24 cellular contexts compared by ENCODE assay signal in genomic region chr21:37248298-37248697, GRCh38.
"Had no signal": no experiment of that assay in that cellular context is flagged by ENCODE, and none has a peak within 500 bp of the region (broad histone marks: within the 10 kb centered on the region; RNA-seq: fewer than 3 reads in every experiment).

No MANE protein-coding gene starts in this region.

- FAIRE-seq: endothelial cell of umbilical vein, frontal cortex, keratinocyte had no signal

- H3K4me2 ChIP-seq: hepatocyte had no signal

- ATAC-seq: foreskin keratinocyte; gastroesophageal sphincter; heart left ventricle; left cardiac atrium; left lung; left ventricle myocardium superior; lower lobe of right lung; mucosa of descending colon; naive thymus-derived CD8-positive, alpha-beta T cell had no signal

- H3K36me3 Mint-ChIP-seq: immature natural killer cell had no signal

- H3K9me3 ChIP-seq: esophagus muscularis mucosa, gastroesophageal sphincter, heart left ventricle, left lung, lower lobe of right lung, mucosa of descending colon had no signal

- H3K9me3 Mint-ChIP-seq: immature natural killer cell; naive B cell; naive thymus-derived CD8-positive, alpha-beta T cell had no signal

- DNase-seq: dermis blood vessel endothelial cell; dorsolateral prefrontal cortex; effector CD4-positive, alpha-beta T cell; effector memory CD4-positive, alpha-beta T cell; foreskin keratinocyte; heart left ventricle; hypothalamus; immature natural killer cell; left cardiac atrium; left lung; left ventricle myocardium superior; lower lobe of right lung; mesenchymal stem cell; mucosa of descending colon; naive B cell; naive thymus-derived CD8-positive, alpha-beta T cell had no signal

- H3K27me3 Mint-ChIP-seq: naive B cell; naive thymus-derived CD8-positive, alpha-beta T cell had no signal

- H3K36me3 ChIP-seq: esophagus muscularis mucosa, heart left ventricle, left lung, lower lobe of right lung had no signal

- H3K27ac ChIP-seq: coronary artery, dorsolateral prefrontal cortex, esophagus muscularis mucosa, foreskin keratinocyte, gastroesophageal sphincter, heart left ventricle, hepatocyte, left lung, lower lobe of right lung had no signal

- H3K27me3 ChIP-seq: dorsolateral prefrontal cortex, esophagus muscularis mucosa, foreskin keratinocyte, gastroesophageal sphincter, heart left ventricle, hepatocyte, left lung had no signal

- H3K4me3 ChIP-seq: coronary artery, dorsolateral prefrontal cortex, esophagus muscularis mucosa, gastroesophageal sphincter, heart left ventricle, hepatocyte, left lung, lower lobe of right lung, mucosa of descending colon had no signal

- H3K4me3 Mint-ChIP-seq: immature natural killer cell, mesothelial cell of epicardium, naive B cell had no signal

- H2AFZ ChIP-seq: hepatocyte had no signal
